In genomic region chr19:4969292-4969771, GRCh38 we compare ENCODE assay signal across 8 cellular contexts. TPM values are rescaled to one million over a fixed set of nuclear protein-coding genes. Genes with fewer than 3 reads are reported as not detected.
A peak's percentile ranks its signal among the peaks of the same experiment; 100 is the strongest.
DNase-seq lines count a peak whose midpoint lies in the region; ATAC-seq, FAIRE-seq and TF ChIP-seq lines count a peak whose summit lies in the region.

No MANE protein-coding gene starts in this region.

- H3K4me2 ChIP-seq in MM.1S (ENCODE audit: low read depth, low read length) = peak overlapping the region; percentile 92
- H3K4me2 ChIP-seq in endothelial cell of umbilical vein (ENCODE audit: insufficient read depth, low read length) = peak overlapping the region; percentile 80
- peak overlapping the region; percentile 99 for H3K4me2 ChIP-seq in trophoblast cell (ENCODE audit: low read length)

- H3K9me3 ChIP-seq in MM.1S (replicated peaks; ENCODE audit: insufficient read depth, low read length) (no peaks in the 10 kb centered on the region), endothelial cell of umbilical vein (replicated peaks; ENCODE audit: control insufficient read depth, insufficient read depth, low read length) (no peaks in the 10 kb centered on the region), trophoblast cell (ENCODE audit: insufficient read depth, low read depth, low read length) (no peaks in the 10 kb centered on the region)

- H3K4me3 ChIP-seq in GM12875 (ENCODE audit: low read depth, low read length) (peak overlapping the region; percentile 71), MM.1S (ENCODE audit: low read length) (peak overlapping the region; percentile 68), endothelial cell of umbilical vein (replicated peaks in 1 of 3; ENCODE audit: insufficient read depth in 1 of 3, low read depth in 1 of 3, low read length in 3 of 3) (peak overlapping the region; percentile 45 to 54 (median 48)), trophoblast cell (ENCODE audit: low read depth, low read length) (peak overlapping the region; percentile 79)

- H3K27me3 ChIP-seq in MM.1S (replicated peaks; ENCODE audit: insufficient read depth, low read length) (no peaks in the 10 kb centered on the region), endothelial cell of umbilical vein (ENCODE audit: control insufficient read depth in 2 of 2, insufficient read depth in 2 of 2, low read length in 2 of 2) (no peaks in the 10 kb centered on the region), trophoblast cell (ENCODE audit: insufficient read depth, low read length) (no peaks in the 10 kb centered on the region)

- H2AFZ ChIP-seq in MM.1S (ENCODE audit: low read length) = no peak overlapping the region
- H2AFZ ChIP-seq in endothelial cell of umbilical vein (ENCODE audit: low read depth, low read length) = no peak overlapping the region
- no peak overlapping the region for H2AFZ ChIP-seq in trophoblast cell (ENCODE audit: insufficient read depth, low read length, poor library complexity)

- no peaks in the 10 kb centered on the region for H3K9me1 ChIP-seq in endothelial cell of umbilical vein (replicated peaks; ENCODE audit: control insufficient read depth, extremely low read depth, insufficient read depth, low read length)

- TF ChIP-seq POLR2A in endothelial cell of umbilical vein (IDR thresholded peaks at IDR 0.05; ENCODE audit: low read depth, low read length) = no peak

- H4K91ac ChIP-seq in trophoblast cell (ENCODE audit: low read depth, low read length) = peak overlapping the region; percentile 79

- dilution Hi-C loops in endothelial cell of umbilical vein (cut with MboI; ENCODE audit: extremely low pct_ligation_motif_present, low sequenced_read_pairs) = no loop called here

- no peak overlapping the region for H4K8ac ChIP-seq in trophoblast cell (ENCODE audit: low read depth, low read length)

- no peaks in the 10 kb centered on the region for H3K36me3 ChIP-seq in MM.1S (replicated peaks; ENCODE audit: insufficient read depth, low read length)
- H3K36me3 ChIP-seq in endothelial cell of umbilical vein (ENCODE audit: control insufficient read depth in 2 of 2, extremely low read depth in 1 of 2, insufficient read depth in 2 of 2, low read length in 2 of 2) = no peaks in the 10 kb centered on the region
- H3K36me3 ChIP-seq in trophoblast cell (ENCODE audit: control insufficient read depth in 1 of 2, insufficient read depth in 2 of 2, low read length in 2 of 2) = peaks cover 0 to 2% of the 10 kb centered on the region in 2 experiments

- peak overlapping the region; percentile 47 for H3K4ac ChIP-seq in trophoblast cell (ENCODE audit: low read depth, low read length)

- intact Hi-C loops in endothelial cell of umbilical vein (cut with micrococcal nuclease) = loop anchor here (5.0 kb wide), 2 partner anchors 247 to 302 kb away; partner anchors contain the start of gene DPP9

- peak overlapping the region; percentile 63 for H3K18ac ChIP-seq in trophoblast cell (ENCODE audit: low read length)

- no peak for ATAC-seq in HG02798 (IDR thresholded peaks at IDR 0.05; ENCODE audit: poor library complexity, unreplicated experiment)

- H3K79me1 ChIP-seq in trophoblast cell (ENCODE audit: low read length) = peaks cover 30% of the 10 kb centered on the region

- H2BK5ac ChIP-seq in trophoblast cell (ENCODE audit: low read depth, low read length, poor library complexity) = no peak overlapping the region

- TF ChIP-seq CTCF in GM12875 (IDR thresholded peaks at IDR 0.05; ENCODE audit: borderline replicate concordance, insufficient read depth, low read depth, low read length) (no peak), MM.1S (IDR thresholded peaks at IDR 0.05; ENCODE audit: low read length) (no peak), endothelial cell of umbilical vein (IDR thresholded peaks at IDR 0.05; ENCODE audit: extremely low read depth in 1 of 2, insufficient read depth in 1 of 2, low read depth in 1 of 2, low read length in 2 of 2) (no peak)

- H3K9ac ChIP-seq in MM.1S (ENCODE audit: low read length) (peak overlapping the region; percentile 67; the same call in 1 of the 2 replicates), endothelial cell of umbilical vein (replicated peaks; ENCODE audit: extremely low read depth, insufficient read depth, low read length) (peak overlapping the region; percentile 50), trophoblast cell (ENCODE audit: low read length) (peak overlapping the region; percentile 92)

- no peaks in the 10 kb centered on the region for H3K9me2 ChIP-seq in MM.1S (replicated peaks; ENCODE audit: insufficient read depth, low read length)

- no peak overlapping the region for H3K23ac ChIP-seq in trophoblast cell (ENCODE audit: low read length)

- no peak for DNase-seq in MM.1S
- no peak for DNase-seq in endothelial cell of umbilical vein (ENCODE audit: low read depth, low spot score)
- no peak for DNase-seq in trophoblast cell
- DNase-seq in mesenteric fat pad (ENCODE audit: low spot score) = no peak
- DNase-seq in activated effector memory CD4-positive, alpha-beta T cell treated with anti-CD3 and anti-CD28 coated beads, Interleukin-2, amount 50 U/mL, for 16 hours = no peak
- DNase-seq in NCI-H2081 (lab: John Stamatoyannopoulos, UW) = no peak

- no peak overlapping the region for H2AK5ac ChIP-seq in trophoblast cell (ENCODE audit: low read length)

- BruUV-seq in endothelial cell of umbilical vein (replicated peaks; lab: Mats Ljungman, UMichigan) = no TSS peak

- H3F3A ChIP-seq in MM.1S (ENCODE audit: insufficient read depth, low read length) = peaks cover 14% of the 10 kb centered on the region

- H4K12ac ChIP-seq in trophoblast cell (ENCODE audit: low read depth, low read length) = no peak overlapping the region

- peak overlapping the region; percentile 87 for H3K14ac ChIP-seq in trophoblast cell (ENCODE audit: low read length)

- H3K27ac ChIP-seq in MM.1S (ENCODE audit: low read length) (no peak overlapping the region), endothelial cell of umbilical vein (ENCODE audit: insufficient read depth, low read depth, low read length) (no peak overlapping the region), trophoblast cell (ENCODE audit: low read depth, low read length) (peak overlapping the region; percentile 35)

- no peak overlapping the region for H2BK120ac ChIP-seq in trophoblast cell (ENCODE audit: insufficient read depth, low read length, poor library complexity)

- FAIRE-seq in endothelial cell of umbilical vein (lab: Jason Lieb, UNC) = no peak

- WGBS in trophoblast cell (ENCODE audit: extremely low coverage, insufficient coverage, insufficient read length) = no CpG with 5 or more reads among the region's 54 CpGs

- CTCF ChIA-PET in endothelial cell of umbilical vein (lab: Charles Lee) = interaction anchor here (0.6 to 2.1 kb wide), 5 partner anchors 10 to 502 kb away, joined by 3 to 11 read pairs (median 5); no protein-coding TSS in a partner anchor

- peaks cover 22% of the 10 kb centered on the region for H4K20me1 ChIP-seq in MM.1S (ENCODE audit: insufficient read depth, low read length)
- H4K20me1 ChIP-seq in endothelial cell of umbilical vein (replicated peaks; ENCODE audit: control insufficient read depth, extremely low read depth, insufficient read depth, low read length) = no peaks in the 10 kb centered on the region

- H2BK12ac ChIP-seq in trophoblast cell (ENCODE audit: low read length) = no peak overlapping the region

- H3K79me2 ChIP-seq in MM.1S (ENCODE audit: low read length) (peaks cover 47% of the 10 kb centered on the region), endothelial cell of umbilical vein (ENCODE audit: control insufficient read depth, insufficient read depth, low read length) (peaks cover 32% of the 10 kb centered on the region), trophoblast cell (ENCODE audit: control insufficient read depth, insufficient read depth, low read length, poor library complexity) (peaks cover 35% of the 10 kb centered on the region)

- peaks cover 4% of the 10 kb centered on the region; the same call in 1 of the 2 replicates for H3K4me1 ChIP-seq in MM.1S (ENCODE audit: low read length)
- peaks cover 23% of the 10 kb centered on the region for H3K4me1 ChIP-seq in endothelial cell of umbilical vein (ENCODE audit: control insufficient read depth, extremely low read depth, insufficient read depth, low read length)
- H3K4me1 ChIP-seq in trophoblast cell (ENCODE audit: control insufficient read depth in 1 of 2, insufficient read depth in 2 of 2, low read length in 2 of 2) = peaks cover 25 to 26% of the 10 kb centered on the region in 2 experiments

- POLR2A ChIA-PET in endothelial cell of umbilical vein (lab: Charles Lee) = interaction anchor here (0.9 to 1.4 kb wide), 4 partner anchors 9 to 178 kb away, joined by 3 to 7 read pairs (median 4); no protein-coding TSS in a partner anchor

TF ChIP-seq in endothelial cell of umbilical vein, 7 proteins besides CTCF, POLR2A, EP300 and RAD21:
- TF ChIP-seq GATA2 (IDR thresholded peaks at IDR 0.05; ENCODE audit: insufficient read depth, insufficient read length, low read depth, low read length) (no peak), JUN (IDR thresholded peaks at IDR 0.05; ENCODE audit: borderline replicate concordance, insufficient read depth, insufficient read length, low read depth) (no peak), MYC (IDR thresholded peaks at IDR 0.05; ENCODE audit: low read depth, low read length) (no peak), MAX (IDR thresholded peaks at IDR 0.05; ENCODE audit: insufficient read depth, insufficient read length) (no peak), FOS (IDR thresholded peaks at IDR 0.05; ENCODE audit: borderline replicate concordance, insufficient read depth, low read length) (no peak), POLR2AphosphoS5 (IDR thresholded peaks at IDR 0.05; ENCODE audit: insufficient read depth, low read depth, low read length) (no peak), EZH2 (IDR thresholded peaks at IDR 0.05; ENCODE audit: borderline replicate concordance, low read depth, low read length, severe bottlenecking) (no peak)

RNA-seq across cellular contexts. Expression of gene KDM4B, which starts 0.4 kb away (rescaled TPM):
- 30.8 and 37.2 TPM in 2 replicates for total RNA-seq in endothelial cell of umbilical vein
- 12.4 and 14.4 TPM in 2 replicates for polyA plus RNA-seq in endothelial cell of umbilical vein
- 7.6 and 10.7 TPM in 2 replicates for polyA plus RNA-seq in endothelial cell of umbilical vein (2011; cell fraction: cytosol; rRNA removed)
- polyA plus RNA-seq in endothelial cell of umbilical vein (2011; cell fraction: nucleus; rRNA removed) = 28.7 and 32.4 TPM in 2 replicates
- 12.7 and 17.7 TPM in 2 replicates for polyA plus RNA-seq in endothelial cell of umbilical vein (2012)
- 17.4 and 29.3 TPM in 2 replicates for polyA minus RNA-seq in endothelial cell of umbilical vein
- 22.4 TPM for polyA minus RNA-seq in endothelial cell of umbilical vein (2011; cell fraction: cytosol; rRNA and poly(A)+ RNA removed)
- 32.7 and 40.2 TPM in 2 replicates for polyA minus RNA-seq in endothelial cell of umbilical vein (2011; cell fraction: nucleus; rRNA and poly(A)+ RNA removed)
- 37.1 and 37.3 TPM in 2 replicates for polyA plus RNA-seq in trophoblast cell (2013)
- total RNA-seq in mesenteric fat pad = 46.1 TPM
